ENCODE assay signal across 4 cellular contexts in the genomic region with DNA sequence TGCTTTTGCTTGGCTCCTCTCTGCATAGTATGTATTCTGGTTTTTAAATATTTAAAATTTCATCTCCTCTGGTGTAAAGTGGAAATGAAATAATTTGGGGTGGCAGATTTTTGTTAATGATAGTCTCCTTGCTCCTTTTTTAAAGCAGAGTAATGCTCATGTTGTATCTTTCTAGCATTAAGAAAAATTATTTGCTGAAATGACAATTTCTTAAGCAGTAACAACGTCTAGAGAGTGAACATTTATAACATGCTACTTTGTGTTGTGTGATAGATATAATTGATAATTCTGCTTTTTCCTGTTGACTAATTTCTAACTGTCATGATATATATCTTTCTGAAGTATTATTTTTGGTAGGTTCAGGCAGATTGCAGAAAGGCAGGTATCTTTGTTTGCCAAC.
TF ChIP-seq lines count a peak whose summit lies in the region.

No MANE protein-coding gene starts in this region.

TF ChIP-seq in A549, 52 proteins besides CTCF, POLR2A, EP300 and RAD21:
- peak; percentile 59 for TF ChIP-seq MAFK (IDR thresholded peaks at IDR 0.05; ENCODE audit: partially characterized antibody)

TF ChIP-seq in IMR-90, 13 proteins besides CTCF, POLR2A, EP300 and RAD21:
- peak; percentile 46 for TF ChIP-seq MAFK (IDR thresholded peaks at IDR 0.05; ENCODE audit: low read depth, low read length)

TF ChIP-seq in K562, 482 proteins besides CTCF, POLR2A, EP300 and RAD21:
- TF ChIP-seq ZNF316 (IDR thresholded peaks at IDR 0.05) (peak; percentile 72), C11orf30 (IDR thresholded peaks at IDR 0.05; ENCODE audit: low read depth) (peak; percentile 56; the same call in 1 of the 2 replicates), MAFG (tag; conservative IDR thresholded peaks at IDR 0.05) (peak; percentile 53)

TF ChIP-seq in HepG2, 621 proteins besides CTCF, POLR2A, EP300 and RAD21:
- TF ChIP-seq MAFK (conservative IDR thresholded peaks at IDR 0.05 in 1 of 2, IDR thresholded peaks at IDR 0.05 in 1 of 2; ENCODE audit: low read length in 2 of 2), result peak; percentile 55 to 61; a peak in 2 of 4 replicates
- TF ChIP-seq MAFF (IDR thresholded peaks at IDR 0.05; ENCODE audit: low read depth, low read length), result peak; percentile 54
